13 cellular contexts compared by ENCODE assay signal in genomic region chr12:24780969-24781368, GRCh38.
A peak's percentile ranks its signal among the peaks of the same experiment; 100 is the strongest.
DNase-seq lines count a peak whose midpoint lies in the region; ATAC-seq, FAIRE-seq and TF ChIP-seq lines count a peak whose summit lies in the region.
"Had no signal": no experiment of that assay in that cellular context is flagged by ENCODE, and none has a peak within 500 bp of the region (broad histone marks: within the 10 kb centered on the region; RNA-seq: fewer than 3 reads in every experiment).

No MANE protein-coding gene starts in this region.

- no peaks in the 10 kb centered on the region for H4K20me1 ChIP-seq in OCI-LY7 (ENCODE audit: insufficient read depth, low read length)

- CTCF ChIA-PET in OCI-LY7 (lab: Charles Lee; ENCODE audit: unreplicated experiment): no interaction called here

- DNase-seq in AG09309 (ENCODE audit: low read depth) (peak; percentile 35), GM20000 (ENCODE audit: low spot score) (peak; percentile 8), OCI-LY7 (ENCODE audit: low spot score) (peak; percentile 27), fibroblast of mammary gland (ENCODE audit: low read depth) (peak; percentile 79), D341Med (ENCODE audit: low spot score) (no peak), midbrain (lab: John Stamatoyannopoulos, UW) (no peak), omental fat pad (ENCODE audit: low spot score) (no peak), RCC 7860 (ENCODE audit: low spot score) (no peak)
- DNase-seq: NCI-H2171 treated with DMSO at 0.1 percent for 48 hours had no signal

- no peaks in the 10 kb centered on the region for H3K36me3 ChIP-seq in OCI-LY7 (ENCODE audit: insufficient read depth, low read length)

- H3K79me2 ChIP-seq in OCI-LY7 (ENCODE audit: insufficient read depth, low read depth, low read length): no peaks in the 10 kb centered on the region

- no TSS peak for BruUV-seq in OCI-LY7 (replicated peaks; lab: Mats Ljungman, UMichigan)

- no peak for FAIRE-seq in RCC 7860 (lab: Jason Lieb, UNC)
- FAIRE-seq: GM19239, TTC549 had no signal

- POLR2A ChIA-PET in OCI-LY7 (lab: Charles Lee): interaction anchor here (0.7 kb wide), 1 partner anchor 1208 kb away, joined by 3 read pairs; no protein-coding TSS in a partner anchor

- H3K9me3 ChIP-seq in OCI-LY7 (ENCODE audit: low read length): no peaks in the 10 kb centered on the region
- H3K9me3 ChIP-seq: Caco-2 had no signal

- TF ChIP-seq CTCF in AG09309 (IDR thresholded peaks at IDR 0.05; ENCODE audit: control insufficient read depth, insufficient read depth, low read depth, low read length, missing control alignments) (peak; percentile 48), GM20000 (IDR thresholded peaks at IDR 0.05; ENCODE audit: extremely low read depth, missing control alignments) (no peak), OCI-LY7 (conservative IDR thresholded peaks at IDR 0.05; ENCODE audit: low read length) (peak; percentile 74), fibroblast of mammary gland (conservative IDR thresholded peaks at IDR 0.05; ENCODE audit: control insufficient read depth, insufficient read depth, low read depth, low read length) (peak; percentile 41), omental fat pad (IDR thresholded peaks at IDR 0.05) (no peak)

- no peak overlapping the region for H3K4me2 ChIP-seq in OCI-LY7 (ENCODE audit: low read length)

- intact Hi-C loops in OCI-LY7 (cut with micrococcal nuclease; ENCODE audit: unreplicated experiment): no loop called here

- H3K4me3 ChIP-seq in AG09309 (ENCODE audit: control insufficient read depth, low read depth, low read length) (no peak overlapping the region), OCI-LY7 (ENCODE audit: low read depth, low read length, poor library complexity, severe bottlenecking) (no peak overlapping the region), fibroblast of mammary gland (ENCODE audit: control insufficient read depth, low read depth, low read length) (no peak overlapping the region)
- H3K4me3 ChIP-seq: coronary artery had no signal

- H3K9me2 ChIP-seq in OCI-LY7 (ENCODE audit: insufficient read depth, low read length): no peaks in the 10 kb centered on the region

- no peak overlapping the region for H2AFZ ChIP-seq in OCI-LY7 (ENCODE audit: low read length)

- H3K27ac ChIP-seq in OCI-LY7 (ENCODE audit: low read depth, low read length, poor library complexity, severe bottlenecking): no peak overlapping the region
- H3K27ac ChIP-seq: coronary artery had no signal

- H3K4me1 ChIP-seq in OCI-LY7 (ENCODE audit: insufficient read depth, low read length, poor library complexity, severe bottlenecking): no peaks in the 10 kb centered on the region

- no peak for ATAC-seq in omental fat pad (ENCODE audit: low FRiP score)

Comparison
In these comparisons a context has a peak if more than half of its experiments do, and no peak if none do; other contexts are left out.
1. DNase-seq: peak in AG09309 (single experiment), GM20000 (single experiment), OCI-LY7 (single experiment) and fibroblast of mammary gland (single experiment); none in D341Med (single experiment), midbrain (single experiment), omental fat pad (single experiment) and RCC 7860 (single experiment).
2. CTCF ChIP-seq: peak in AG09309 (single experiment), OCI-LY7 (single experiment) and fibroblast of mammary gland (single experiment); none in GM20000 (single experiment) and omental fat pad (0 of 3).